In genomic region chr1:109239047-109239579, GRCh38 we compare ENCODE assay signal across 13 cellular contexts. TPM values are rescaled to one million over a fixed set of nuclear protein-coding genes. Genes with fewer than 3 reads are reported as not detected.
DNase-seq lines count a peak whose midpoint lies in the region; ATAC-seq, FAIRE-seq and TF ChIP-seq lines count a peak whose summit lies in the region.
"Had no signal": no experiment of that assay in that cellular context is flagged by ENCODE, and none has a peak within 500 bp of the region (broad histone marks: within the 10 kb centered on the region; RNA-seq: fewer than 3 reads in every experiment).

No MANE protein-coding gene starts in this region.

- no CpG with 5 or more reads among the region's 8 CpGs for WGBS in gastroesophageal sphincter (ENCODE audit: low coverage in 1 of 2), 2 donors
- WGBS in SK-N-SH (ENCODE audit: low lambda C conversion rate): 79% methylated on average over 7 of the region's 8 CpGs
- 69 to 70% methylated on average over 8 of the region's 8 CpGs for WGBS in pancreas, 2 donors

- FAIRE-seq in pancreas (lab: Jason Lieb, UNC): no peak
- FAIRE-seq: HTR-8/SVneo, islet of Langerhans had no signal

- ATAC-seq in gastroesophageal sphincter (no peak), HG03196 (IDR thresholded peaks at IDR 0.05; ENCODE audit: unreplicated experiment) (no peak), pancreas (no peak)
- no peak for ATAC-seq in stimulated activated effector memory CD8-positive, alpha-beta T cell treated with anti-CD3 and anti-CD28 coated beads, Interleukin-12 subunit alpha, Interleukin-12 subunit beta, amount 100 ng/mL, for 72 hours

- DNase-seq in DMS 273 treated with DMSO at 0.1 percent for 48 hours (lab: John Stamatoyannopoulos, UW) (peak; percentile 43), DMS 273 (lab: John Stamatoyannopoulos, UW; ENCODE audit: unreplicated experiment) (no peak), WERI-Rb-1 (no peak), SK-N-SH (no peak), pancreas (no peak)
- no peak for DNase-seq in stimulated activated effector memory CD8-positive, alpha-beta T cell treated with anti-CD3 and anti-CD28 coated beads, Interleukin-12 subunit alpha, Interleukin-12 subunit beta, amount 100 ng/mL, for 72 hours (ENCODE audit: low spot score in 2 of 2)

- TF ChIP-seq CTCF in WERI-Rb-1 (IDR thresholded peaks at IDR 0.05; ENCODE audit: low read depth, low read length) (no peak), gastroesophageal sphincter (IDR thresholded peaks at IDR 0.05) (no peak), SK-N-SH (IDR thresholded peaks at IDR 0.05) (no peak), pancreas (IDR thresholded peaks at IDR 0.05) (no peak)

- H3K4me1 ChIP-seq in gastroesophageal sphincter (peaks cover 0 to 32% (median 12%) of the 10 kb centered on the region in 3 donors), SK-N-SH (ENCODE audit: control insufficient read depth in 1 of 2, insufficient read depth in 2 of 2, low read depth in 1 of 2, low read length in 1 of 2) (peaks cover 11 to 14% of the 10 kb centered on the region in 2 experiments; a peak in 2 of 4 replicates), pancreas (peaks cover 0 to 5% (median 5%) of the 10 kb centered on the region in 3 donors)

- no peak for TF ChIP-seq RAD21 in SK-N-SH (IDR thresholded peaks at IDR 0.05; ENCODE audit: low read length)

- no peaks in the 10 kb centered on the region for H3K9me3 Mint-ChIP-seq in stimulated activated effector memory CD8-positive, alpha-beta T cell treated with anti-CD3 and anti-CD28 coated beads, Interleukin-12 subunit alpha, Interleukin-12 subunit beta, amount 100 ng/mL, for 72 hours
- H3K9me3 Mint-ChIP-seq: stimulated activated memory B cell treated with anti-CD40 and anti-IgM and Interleukin-4, amounts not matched to agents 10 μg/mL and 1 μg/mL and 100 μg/mL, for 72 hours had no signal

- intact Hi-C loops in pancreas (cut with DNase I): no loop called here

- no peak overlapping the region for H2AFZ ChIP-seq in SK-N-SH (ENCODE audit: low read depth)

- H3K4me2 ChIP-seq in SK-N-SH: no peak overlapping the region
- H3K4me2 ChIP-seq: BLaER1 had no signal

- no peaks in the 10 kb centered on the region for H3K79me2 ChIP-seq in SK-N-SH (ENCODE audit: insufficient read depth)

- H3K9me3 ChIP-seq in WERI-Rb-1 (ENCODE audit: severe bottlenecking) (no peaks in the 10 kb centered on the region), gastroesophageal sphincter (no peaks in the 10 kb centered on the region), SK-N-SH (no peaks in the 10 kb centered on the region), pancreas (no peaks in the 10 kb centered on the region)
- H3K9me3 ChIP-seq: adrenal gland, BLaER1 had no signal

- no peak overlapping the region for H3K9ac ChIP-seq in SK-N-SH
- H3K9ac ChIP-seq: BLaER1 had no signal

- CTCF ChIA-PET in SK-N-SH (lab: Yijun Ruan, JAX): interaction anchor here (1.3 to 4.3 kb wide), 8 partner anchors 8 to 160 kb away, joined by 4 to 33 read pairs (median 15); partner anchors contain the start of genes CELSR2 and SORT1

- no peak for TF ChIP-seq EP300 in gastroesophageal sphincter (IDR thresholded peaks at IDR 0.05)
- TF ChIP-seq EP300 in SK-N-SH (IDR thresholded peaks at IDR 0.05; ENCODE audit: borderline replicate concordance in 1 of 2, low read depth in 1 of 2, low read length in 1 of 2): no peak

- POLR2A ChIA-PET in SK-N-SH (lab: Yijun Ruan, JAX): interaction anchor here (0.9 to 2.8 kb wide), 4 partner anchors 11 to 38 kb away, joined by 3 to 20 read pairs (median 4); partner anchors contain the start of genes CELSR2 and SARS1

- peak overlapping the region; percentile 69 for H3K27ac Mint-ChIP-seq in stimulated activated effector memory CD8-positive, alpha-beta T cell treated with anti-CD3 and anti-CD28 coated beads, Interleukin-12 subunit alpha, Interleukin-12 subunit beta, amount 100 ng/mL, for 72 hours
- H3K27ac Mint-ChIP-seq: stimulated activated memory B cell treated with anti-CD40 and anti-IgM and Interleukin-4, amounts not matched to agents 10 μg/mL and 1 μg/mL and 100 μg/mL, for 72 hours had no signal

- H3K9me2 ChIP-seq in SK-N-SH: no peaks in the 10 kb centered on the region

- peaks cover 72% of the 10 kb centered on the region for H3K36me3 Mint-ChIP-seq in stimulated activated effector memory CD8-positive, alpha-beta T cell treated with anti-CD3 and anti-CD28 coated beads, Interleukin-12 subunit alpha, Interleukin-12 subunit beta, amount 100 ng/mL, for 72 hours

- H3K36me3 ChIP-seq in WERI-Rb-1 (peaks cover 53% of the 10 kb centered on the region), gastroesophageal sphincter (peaks cover 5 to 53% of the 10 kb centered on the region in 2 donors), SK-N-SH (replicated peaks in 1 of 2; ENCODE audit: control insufficient read depth in 1 of 2, insufficient read depth in 2 of 2, low read length in 1 of 2) (peaks cover 30 to 50% of the 10 kb centered on the region in 2 experiments), pancreas (peaks cover 3 to 48% (median 44%) of the 10 kb centered on the region in 3 donors)

- H3F3A ChIP-seq in SK-N-SH (replicated peaks; ENCODE audit: insufficient read depth): peaks cover 8% of the 10 kb centered on the region

- no peak overlapping the region for H3K4me3 Mint-ChIP-seq in stimulated activated effector memory CD8-positive, alpha-beta T cell treated with anti-CD3 and anti-CD28 coated beads, Interleukin-12 subunit alpha, Interleukin-12 subunit beta, amount 100 ng/mL, for 72 hours
- H3K4me3 Mint-ChIP-seq: stimulated activated memory B cell treated with anti-CD40 and anti-IgM and Interleukin-4, amounts not matched to agents 10 μg/mL and 1 μg/mL and 100 μg/mL, for 72 hours had no signal

- no peaks in the 10 kb centered on the region for H4K20me1 ChIP-seq in SK-N-SH (ENCODE audit: insufficient read depth)

- H3K27me3 ChIP-seq in WERI-Rb-1 (ENCODE audit: insufficient read depth, low read depth, severe bottlenecking): no peaks in the 10 kb centered on the region
- peaks cover 4% of the 10 kb centered on the region for H3K27me3 ChIP-seq in gastroesophageal sphincter
- no peaks in the 10 kb centered on the region for H3K27me3 ChIP-seq in SK-N-SH (ENCODE audit: insufficient read depth)
- H3K27me3 ChIP-seq in pancreas: no peaks in the 10 kb centered on the region
- H3K27me3 ChIP-seq: adrenal gland had no signal

- no peak for TF ChIP-seq POLR2A in gastroesophageal sphincter (IDR thresholded peaks at IDR 0.05)

- 0 out of 2 replicates have a peak overlapping the region, but pooled peaks have one; percentile 3 for H3K27ac ChIP-seq in WERI-Rb-1
- peak overlapping the region in 3 of 4 donors; percentile 50 to 73 (median 70) for H3K27ac ChIP-seq in gastroesophageal sphincter
- H3K27ac ChIP-seq in SK-N-SH (ENCODE audit: low read depth in 2 of 2, low read length in 1 of 2): 0 out of 4 replicates have a peak overlapping the region, but pooled peaks of 1 of the 2 experiments have one; percentile 43
- no peak overlapping the region for H3K27ac ChIP-seq in pancreas
- H3K27ac ChIP-seq: BLaER1 had no signal

- H3K4me1 Mint-ChIP-seq in stimulated activated effector memory CD8-positive, alpha-beta T cell treated with anti-CD3 and anti-CD28 coated beads, Interleukin-12 subunit alpha, Interleukin-12 subunit beta, amount 100 ng/mL, for 72 hours: peaks cover 24% of the 10 kb centered on the region

- H3K4me3 ChIP-seq in WERI-Rb-1 (ENCODE audit: low read depth, low read length): no peak overlapping the region
- H3K4me3 ChIP-seq in gastroesophageal sphincter: no peak overlapping the region
- no peak overlapping the region for H3K4me3 ChIP-seq in SK-N-SH (ENCODE audit: low read depth in 2 of 2, low read length in 1 of 2)
- no peak overlapping the region for H3K4me3 ChIP-seq in pancreas
- H3K4me3 ChIP-seq: adrenal gland, BLaER1 had no signal

TF ChIP-seq in SK-N-SH, 30 proteins besides CTCF, POLR2A, EP300 and RAD21 (continues in another document):
- no peak for TF ChIP-seq RFX5 (IDR thresholded peaks at IDR 0.05; ENCODE audit: low read length)
- no peak for TF ChIP-seq FOXM1 (IDR thresholded peaks at IDR 0.05; ENCODE audit: low read depth)
- no peak for TF ChIP-seq YY1 (IDR thresholded peaks at IDR 0.05; ENCODE audit: low read depth)
- TF ChIP-seq ZBTB33 (IDR thresholded peaks at IDR 0.05; ENCODE audit: borderline replicate concordance, low read depth): no peak

RNA-seq across cellular contexts. Expression of gene CELSR2, which starts 10.2 kb away (rescaled TPM):
- total RNA-seq in gastroesophageal sphincter (10 to 100 TPM in 2 of 4 donors, 1 to 10 TPM in 2; 5.7 to 18.6 (median 9.1) TPM), pancreas (1 to 10 TPM; 4.0 to 8.5 (median 4.7) TPM)
- polyA plus RNA-seq in SK-N-SH (2012; rRNA removed) (1.7 and 3.5 TPM in 2 replicates), pancreas (1 to 10 TPM; 5.6 to 6.8 TPM)
- 2.0 and 3.3 TPM in 2 replicates for polyA plus RNA-seq in SK-N-SH (2012; cell fraction: cytosol; rRNA removed)
- 9.3 and 12.7 TPM in 2 replicates for polyA plus RNA-seq in SK-N-SH (2012; cell fraction: nucleus; rRNA removed)

RNA-seq across cellular contexts. Expression of gene SARS1, which starts 25.4 kb away (rescaled TPM):
- total RNA-seq in gastroesophageal sphincter (100 to 1,000 TPM; 154 to 187 (median 158) TPM), pancreas (100 to 1,000 TPM in 4 of 6 donors, 10 to 100 TPM in 2; 82.7 to 270 (median 115) TPM)
- polyA plus RNA-seq in SK-N-SH (2012; rRNA removed) (98.3 and 106 TPM in 2 replicates), pancreas (100 to 1,000 TPM in 1 of 2 donors, 10 to 100 TPM in 1; 50.5 to 125 TPM)
- 95.9 and 106 TPM in 2 replicates for polyA plus RNA-seq in SK-N-SH (2012; cell fraction: cytosol; rRNA removed)
- polyA plus RNA-seq in SK-N-SH (2012; cell fraction: nucleus; rRNA removed): 152 and 184 TPM in 2 replicates

RNA-seq across cellular contexts. Expression of gene PSRC1, which starts 43.8 kb away (rescaled TPM):
- total RNA-seq in gastroesophageal sphincter (10 to 100 TPM in 2 of 4 donors, 1 to 10 TPM in 2; 6.9 to 26.9 (median 10.3) TPM), pancreas (1 to 10 TPM in 2 of 6 donors, under 1 TPM in 4; 0.08 to 3.0 (median 0.78) TPM)
- polyA plus RNA-seq in SK-N-SH (2012; rRNA removed) (19.4 and 20.3 TPM in 2 replicates), pancreas (1 to 10 TPM; 2.2 to 5.4 TPM)
- polyA plus RNA-seq in SK-N-SH (2012; cell fraction: cytosol; rRNA removed): 8.7 and 10.6 TPM in 2 replicates
- 69.0 and 95.3 TPM in 2 replicates for polyA plus RNA-seq in SK-N-SH (2012; cell fraction: nucleus; rRNA removed)

Comparison
In these comparisons a context has a peak if more than half of its experiments do, and no peak if none do; other contexts are left out.
1. H3K27ac ChIP-seq: peak in WERI-Rb-1 (single experiment) and gastroesophageal sphincter (3 of 4); none in pancreas (0 of 4).